ENCODE assay signal across 9 cellular contexts in the genomic region with DNA sequence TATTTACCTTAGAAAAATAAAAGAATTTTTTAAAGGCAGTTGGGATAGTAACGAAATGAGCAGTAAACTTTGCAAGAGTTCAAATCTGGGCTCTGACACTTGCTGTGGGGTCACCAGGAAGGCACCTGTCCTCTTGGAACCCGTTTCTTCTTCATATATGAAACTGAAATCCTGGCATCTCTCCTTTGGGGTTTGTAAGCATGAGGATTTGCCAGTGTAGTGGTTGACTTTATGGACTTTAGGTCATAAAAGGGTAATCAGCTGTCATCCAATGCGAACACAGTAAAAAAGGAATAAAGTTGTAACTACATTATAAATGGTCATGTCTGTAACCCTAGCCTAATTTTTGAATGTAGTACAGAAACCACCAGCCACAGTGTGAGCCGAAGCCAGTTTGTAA. TPM values are rescaled to one million over a fixed set of nuclear protein-coding genes. Genes with fewer than 3 reads are reported as not detected.
A peak's percentile ranks its signal among the peaks of the same experiment; 100 is the strongest.
DNase-seq lines count a peak whose midpoint lies in the region; ATAC-seq, FAIRE-seq and TF ChIP-seq lines count a peak whose summit lies in the region.
"Had no signal": no experiment of that assay in that cellular context is flagged by ENCODE, and none has a peak within 500 bp of the region (broad histone marks: within the 10 kb centered on the region; RNA-seq: fewer than 3 reads in every experiment).

No MANE protein-coding gene starts in this region.

- intact Hi-C loops in A673 (cut with micrococcal nuclease; ENCODE audit: unreplicated experiment), result no loop called here

- ATAC-seq in HG03025 (IDR thresholded peaks at IDR 0.05; ENCODE audit: low FRiP score, unreplicated experiment), result no peak

- POLR2A ChIA-PET in A673 (lab: Charles Lee; ENCODE audit: low non-redundant PET), result no interaction called here

- TSS peak; percentile 39 for BruUV-seq in A673 (replicated peaks; lab: Mats Ljungman, UMichigan)

- H3K4me3 ChIP-seq in A673 (ENCODE audit: low read depth, low read length, poor library complexity, severe bottlenecking), result peak overlapping the region; percentile 92
- H3K4me3 ChIP-seq in HUES64 (ENCODE audit: low read length), result peak overlapping the region; percentile 67
- H3K4me3 ChIP-seq in bronchial epithelial cell (ENCODE audit: low read depth, low read length), result peak overlapping the region; percentile 96
- H3K4me3 ChIP-seq in muscle layer of colon (ENCODE audit: low read depth in 1 of 2, low read length in 2 of 2), result peak overlapping the region; percentile 65 to 78

- H3K36me3 ChIP-seq in A673 (ENCODE audit: insufficient read depth, low read length, poor library complexity, severe bottlenecking) (no peaks in the 10 kb centered on the region), HUES64 (ENCODE audit: insufficient read depth, low read length) (no peaks in the 10 kb centered on the region), bronchial epithelial cell (ENCODE audit: control insufficient read depth, insufficient read depth, low read length) (no peaks in the 10 kb centered on the region), muscle layer of colon (ENCODE audit: insufficient read depth, low read length) (no peaks in the 10 kb centered on the region)

- no peak for TF ChIP-seq CTCF in A673 (conservative IDR thresholded peaks at IDR 0.05; ENCODE audit: low read depth, low read length)
- no peak for TF ChIP-seq CTCF in bronchial epithelial cell (IDR thresholded peaks at IDR 0.05; ENCODE audit: insufficient read depth, low read length, severe bottlenecking)

- 77% methylated on average over 4 of the region's 4 CpGs for WGBS in HUES64

- DNase-seq in A673 (ENCODE audit: low spot score) (no peak), bronchial epithelial cell (ENCODE audit: low read depth) (no peak), MV-4-11 (lab: John Stamatoyannopoulos, UW) (no peak)
- no peak for DNase-seq in stimulated activated CD4-positive, alpha-beta T cell treated with anti-CD3 and anti-CD28 coated beads, Interleukin-1b, Interleukin-23, amount 100 ng/mL, for 48 hours
- DNase-seq in stimulated activated CD8-positive, alpha-beta memory T cell treated with anti-CD3 and anti-CD28 coated beads, Interleukin-4, amount 100 ng/mL, for 48 hours, result no peak
- DNase-seq: SIG-M5 had no signal

- CTCF ChIA-PET in A673 (lab: Charles Lee), result no interaction called here

- peaks cover 47% of the 10 kb centered on the region for H3K4me1 ChIP-seq in A673 (ENCODE audit: insufficient read depth, low read length, poor library complexity, severe bottlenecking)
- peaks cover 21% of the 10 kb centered on the region; the same call in 1 of the 2 replicates for H3K4me1 ChIP-seq in HUES64 (ENCODE audit: insufficient read depth, low read length)
- peaks cover 45% of the 10 kb centered on the region for H3K4me1 ChIP-seq in muscle layer of colon (ENCODE audit: insufficient read depth, low read length)

- no peaks in the 10 kb centered on the region for H3K27me3 ChIP-seq in A673 (replicated peaks; ENCODE audit: insufficient read depth, low read depth, low read length, poor library complexity)
- no peaks in the 10 kb centered on the region for H3K27me3 ChIP-seq in HUES64 (ENCODE audit: insufficient read depth, low read length)
- H3K27me3 ChIP-seq in bronchial epithelial cell (ENCODE audit: control insufficient read depth, insufficient read depth, low read length), result no peaks in the 10 kb centered on the region
- no peaks in the 10 kb centered on the region for H3K27me3 ChIP-seq in muscle layer of colon (ENCODE audit: control insufficient read depth in 1 of 2, insufficient read depth in 2 of 2, low read length in 2 of 2)

- no peak for FAIRE-seq in bronchial epithelial cell (lab: Jason Lieb, UNC)

- H3K9ac ChIP-seq in HUES64 (ENCODE audit: low read depth, low read length) (peak overlapping the region; percentile 76; the same call in 1 of the 2 replicates), muscle layer of colon (ENCODE audit: low read length) (peak overlapping the region; percentile 80)

- H3K27ac ChIP-seq in A673 (ENCODE audit: low read depth, low read length, poor library complexity, severe bottlenecking) (peak overlapping the region; percentile 93), HUES64 (ENCODE audit: low read depth, low read length) (no peak overlapping the region), muscle layer of colon (ENCODE audit: low read depth, low read length) (peak overlapping the region; percentile 52)

- H3K9me3 ChIP-seq in A673 (ENCODE audit: low read depth, low read length, poor library complexity, severe bottlenecking) (no peaks in the 10 kb centered on the region), HUES64 (ENCODE audit: insufficient read depth, low read depth, low read length) (no peaks in the 10 kb centered on the region), muscle layer of colon (ENCODE audit: low read length) (no peaks in the 10 kb centered on the region)

RNA-seq across cellular contexts. Expression of a gene that starts 1.3 kb away (rescaled TPM):
- total RNA-seq in A673 (2021) (65.9 and 71.9 TPM in 2 replicates), bronchial epithelial cell (28.4 and 41.1 TPM in 2 replicates)
- polyA plus RNA-seq in HUES64 (2013, experiment 1 of 2), result 28.6 TPM
- 30.1 TPM for polyA plus RNA-seq in HUES64 (2013, experiment 2 of 2)
